Comparison of ENCODE assay signal across 2 cellular contexts in the genomic region with DNA sequence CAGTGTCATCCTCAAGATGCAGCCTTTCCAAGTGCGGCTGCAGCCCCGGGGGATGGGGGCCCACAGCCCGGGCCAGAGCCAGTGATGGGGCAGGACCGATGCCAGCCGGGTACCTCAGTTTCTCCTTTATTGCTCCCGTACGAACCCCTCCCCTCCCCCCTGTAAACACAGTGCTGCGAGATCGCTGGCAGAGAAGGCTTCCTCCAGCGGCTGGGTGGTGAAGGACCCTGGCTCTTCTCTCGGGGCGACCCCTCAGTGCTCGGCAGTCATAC. TPM values are rescaled to one million over a fixed set of nuclear protein-coding genes. Genes with fewer than 3 reads are reported as not detected.
"Had no signal": no experiment of that assay in that cellular context is flagged by ENCODE, and none has a peak within 500 bp of the region (broad histone marks: within the 10 kb centered on the region; RNA-seq: fewer than 3 reads in every experiment).

No MANE protein-coding gene starts in this region.

RNA-seq across cellular contexts. Expression of gene CYP21A2, which starts 2.8 kb away (rescaled TPM):
- total RNA-seq: activated B cell treated with CpG ODN at 0.5 μM for 24 hours; activated CD8-positive, alpha-beta T cell treated with anti-CD3 and anti-CD28 coated beads, Interleukin-2, amount 10 ng/mL, durations not matched to agents 7 days and 5 days had no signal
